Comparison of ENCODE assay signal across 1 cellular context in genomic region chr10:101781655-101781983, GRCh38.
TF ChIP-seq lines count a peak whose summit lies in the region.

No MANE protein-coding gene starts in this region.

TF ChIP-seq in H1, 55 proteins besides CTCF, POLR2A, EP300 and RAD21:
- TF ChIP-seq JUND (IDR thresholded peaks at IDR 0.05; ENCODE audit: low read length) (no peak), RFX5 (IDR thresholded peaks at IDR 0.05; ENCODE audit: borderline replicate concordance, low read depth, low read length) (no peak), CEBPB (IDR thresholded peaks at IDR 0.05; ENCODE audit: low read depth, low read length) (no peak), POU5F1 (IDR thresholded peaks at IDR 0.05; ENCODE audit: low read depth, low read length) (no peak), SP4 (IDR thresholded peaks at IDR 0.05; ENCODE audit: low read length) (no peak), E2F6 (IDR thresholded peaks at IDR 0.05) (no peak), CBX8 (IDR thresholded peaks at IDR 0.05; ENCODE audit: borderline replicate concordance, low read depth, low read length) (no peak), BCL11A (IDR thresholded peaks at IDR 0.05; ENCODE audit: low read depth in 2 of 2, low read length in 2 of 2) (no peak), CHD1 (IDR thresholded peaks at IDR 0.05; ENCODE audit: low read depth, low read length) (no peak), ATF2 (IDR thresholded peaks at IDR 0.05; ENCODE audit: low read length) (no peak), CHD2 (IDR thresholded peaks at IDR 0.05; ENCODE audit: low read length) (no peak), HDAC6 (IDR thresholded peaks at IDR 0.05; ENCODE audit: low read depth, low read length) (no peak), FOSL1 (IDR thresholded peaks at IDR 0.05; ENCODE audit: insufficient read depth, low read depth, low read length) (no peak)
